ENCODE assay signal across 2 cellular contexts in the genomic region with DNA sequence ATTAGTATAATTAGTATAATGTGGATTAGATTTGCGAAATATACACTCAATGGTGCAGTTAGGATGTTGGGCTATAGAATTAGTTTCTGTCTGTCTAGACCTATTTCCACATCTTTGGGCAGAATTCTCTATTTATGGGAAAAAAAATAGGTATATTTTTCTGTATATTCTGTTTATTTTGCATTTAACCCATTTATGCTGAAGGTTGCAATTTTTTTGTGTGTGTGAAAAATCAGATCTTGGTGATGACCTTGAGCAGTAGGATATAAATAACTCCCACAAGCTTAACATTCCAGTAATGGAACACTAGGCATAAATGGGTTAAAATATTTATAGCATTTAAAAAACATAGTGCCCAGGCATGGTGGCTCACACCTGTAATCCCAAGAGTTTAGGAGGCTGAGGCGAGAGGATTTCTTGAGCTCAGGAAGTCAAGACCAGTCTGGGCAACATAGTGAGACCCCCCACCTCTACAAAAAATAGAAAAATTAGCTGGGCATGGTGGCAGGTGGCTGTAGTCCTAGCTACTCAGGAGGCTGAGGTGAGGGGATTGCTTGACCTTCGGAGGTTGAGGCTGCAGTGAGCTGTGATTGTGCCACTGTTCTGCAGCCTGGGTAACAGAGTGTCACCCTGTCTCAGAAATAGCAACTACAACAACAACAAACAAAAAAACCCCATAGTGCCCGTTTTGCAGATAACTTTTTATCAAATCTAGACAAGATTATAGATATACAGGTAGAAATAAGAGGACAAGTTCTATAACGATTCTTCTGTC.
TF ChIP-seq lines count a peak whose summit lies in the region.

No MANE protein-coding gene starts in this region.

TF ChIP-seq in A549, 52 proteins besides CTCF, POLR2A, EP300 and RAD21:
- TF ChIP-seq, protein P1, sequence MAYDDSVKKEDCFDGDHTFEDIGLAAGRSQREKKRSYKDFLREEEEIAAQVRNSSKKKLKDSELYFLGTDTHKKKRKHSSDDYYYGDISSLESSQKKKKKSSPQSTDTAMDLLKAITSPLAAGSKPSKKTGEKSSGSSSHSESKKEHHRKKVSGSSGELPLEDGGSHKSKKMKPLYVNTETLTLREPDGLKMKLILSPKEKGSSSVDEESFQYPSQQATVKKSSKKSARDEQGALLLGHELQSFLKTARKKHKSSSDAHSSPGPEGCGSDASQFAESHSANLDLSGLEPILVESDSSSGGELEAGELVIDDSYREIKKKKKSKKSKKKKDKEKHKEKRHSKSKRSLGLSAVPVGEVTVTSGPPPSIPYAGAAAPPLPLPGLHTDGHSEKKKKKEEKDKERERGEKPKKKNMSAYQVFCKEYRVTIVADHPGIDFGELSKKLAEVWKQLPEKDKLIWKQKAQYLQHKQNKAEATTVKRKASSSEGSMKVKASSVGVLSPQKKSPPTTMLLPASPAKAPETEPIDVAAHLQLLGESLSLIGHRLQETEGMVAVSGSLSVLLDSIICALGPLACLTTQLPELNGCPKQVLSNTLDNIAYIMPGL (CRISPR knock-in tag; IDR thresholded peaks at IDR 0.05; ENCODE audit: borderline replicate concordance): no peak
- no peak for TF ChIP-seq HEYL (CRISPR knock-in tag; IDR thresholded peaks at IDR 0.05)
- TF ChIP-seq MAFK (IDR thresholded peaks at IDR 0.05; ENCODE audit: partially characterized antibody): peak; percentile 72

TF ChIP-seq in K562, 482 proteins besides CTCF, POLR2A, EP300 and RAD21:
- TF ChIP-seq ESRRA (IDR thresholded peaks at IDR 0.05; ENCODE audit: borderline replicate concordance, low read depth) (no peak), HSF4 (CRISPR knock-in tag; IDR thresholded peaks at IDR 0.05; ENCODE audit: borderline replicate concordance) (no peak), ZNF316 (IDR thresholded peaks at IDR 0.05) (peak; percentile 3; the same call in 1 of the 2 replicates), NR2C1 (IDR thresholded peaks at IDR 0.05) (no peak), NR2C1 (tag; IDR thresholded peaks at IDR 0.05) (no peak)
